ENCODE assay signal across 10 cellular contexts in genomic region chr2:199315299-199316179, GRCh38.
DNase-seq lines count a peak whose midpoint lies in the region; ATAC-seq and TF ChIP-seq lines count a peak whose summit lies in the region.
"Had no signal": no experiment of that assay in that cellular context is flagged by ENCODE, and none has a peak within 500 bp of the region (broad histone marks: within the 10 kb centered on the region; RNA-seq: fewer than 3 reads in every experiment).

No MANE protein-coding gene starts in this region.

- no peaks in the 10 kb centered on the region for H3F3A ChIP-seq in PC-3 (ENCODE audit: low read length, unreplicated experiment)

- POLR2A ChIA-PET in activated CD4-positive, alpha-beta T cell treated with anti-CD3 and anti-CD28 coated beads, Interleukin-2, amount 10 ng/mL, durations not matched to agents 7 days and 5 days (lab: Charles Lee), result no interaction called here
- POLR2A ChIA-PET in PC-3 (lab: Charles Lee; ENCODE audit: unreplicated experiment), result interaction anchor here (0.6 kb wide), 1 partner anchor 12 kb away, joined by 4 read pairs; no protein-coding TSS in a partner anchor

- no peaks in the 10 kb centered on the region for H3K9me3 Mint-ChIP-seq in activated CD4-positive, alpha-beta T cell treated with anti-CD3 and anti-CD28 coated beads, Interleukin-2, amount 10 ng/mL, durations not matched to agents 7 days and 5 days

- H3K36me3 ChIP-seq in PC-3 (ENCODE audit: low read depth, low read length), result no peaks in the 10 kb centered on the region

- ATAC-seq in PC-3 (no peak), omental fat pad (ENCODE audit: low FRiP score) (no peak), HG03280 (IDR thresholded peaks at IDR 0.05; ENCODE audit: unreplicated experiment) (no peak)
- ATAC-seq: activated CD8-positive, alpha-beta memory T cell treated with anti-CD3 and anti-CD28 coated beads, Interleukin-2, amount 10 ng/mL, durations not matched to agents 7 days and 5 days had no signal

- H3K27ac ChIP-seq in PC-3 (ENCODE audit: low read length), result no peak overlapping the region
- H3K27ac ChIP-seq: Peyer's patch had no signal

- no peaks in the 10 kb centered on the region for H4K20me1 ChIP-seq in PC-3 (ENCODE audit: low read length)

- no peak overlapping the region for H3K4me3 ChIP-seq in PC-3 (ENCODE audit: low read length)
- H3K4me3 ChIP-seq in epithelial cell of proximal tubule (ENCODE audit: low read depth, low read length), result no peak overlapping the region
- H3K4me3 ChIP-seq: Peyer's patch had no signal

- no TSS peak for BruUV-seq in PC-3 (replicated peaks; lab: Mats Ljungman, UMichigan)

- no peak overlapping the region for H3K9ac ChIP-seq in PC-3 (ENCODE audit: low read length)

- H3K9me2 ChIP-seq in PC-3 (replicated peaks; ENCODE audit: low read length), result no peaks in the 10 kb centered on the region

- H3K36me3 Mint-ChIP-seq in activated CD4-positive, alpha-beta T cell treated with anti-CD3 and anti-CD28 coated beads, Interleukin-2, amount 10 ng/mL, durations not matched to agents 7 days and 5 days (ENCODE audit: low read depth), result no peaks in the 10 kb centered on the region
- H3K36me3 Mint-ChIP-seq: activated CD8-positive, alpha-beta memory T cell treated with anti-CD3 and anti-CD28 coated beads, Interleukin-2, amount 10 ng/mL, durations not matched to agents 7 days and 5 days had no signal

- no peaks in the 10 kb centered on the region for H3K27me3 ChIP-seq in PC-3 (ENCODE audit: low read length)
- H3K27me3 ChIP-seq: Peyer's patch had no signal

- H3K9me3 ChIP-seq in PC-3 (ENCODE audit: low read length), result no peaks in the 10 kb centered on the region
- H3K9me3 ChIP-seq: Peyer's patch had no signal

- no peaks in the 10 kb centered on the region for H3K79me2 ChIP-seq in PC-3 (ENCODE audit: low read length)

- intact Hi-C loops in PC-3 (cut with micrococcal nuclease), result no loop called here

- no peak overlapping the region for H3K4me3 Mint-ChIP-seq in activated CD4-positive, alpha-beta T cell treated with anti-CD3 and anti-CD28 coated beads, Interleukin-2, amount 10 ng/mL, durations not matched to agents 7 days and 5 days
- H3K4me3 Mint-ChIP-seq: activated CD8-positive, alpha-beta memory T cell treated with anti-CD3 and anti-CD28 coated beads, Interleukin-2, amount 10 ng/mL, durations not matched to agents 7 days and 5 days had no signal

- no peaks in the 10 kb centered on the region for H3K4me1 ChIP-seq in PC-3 (ENCODE audit: insufficient read depth, low read length)
- H3K4me1 ChIP-seq: Peyer's patch had no signal

- H3K4me2 ChIP-seq in PC-3 (ENCODE audit: low read length), result no peak overlapping the region

- no peak overlapping the region for H2AFZ ChIP-seq in PC-3 (ENCODE audit: low read length)

- no peaks in the 10 kb centered on the region for H3K4me1 Mint-ChIP-seq in activated CD4-positive, alpha-beta T cell treated with anti-CD3 and anti-CD28 coated beads, Interleukin-2, amount 10 ng/mL, durations not matched to agents 7 days and 5 days
- H3K4me1 Mint-ChIP-seq: activated CD8-positive, alpha-beta memory T cell treated with anti-CD3 and anti-CD28 coated beads, Interleukin-2, amount 10 ng/mL, durations not matched to agents 7 days and 5 days had no signal

- no peak for TF ChIP-seq CTCF in PC-3 (conservative IDR thresholded peaks at IDR 0.05; ENCODE audit: low read depth, low read length)
- no peak for TF ChIP-seq CTCF in epithelial cell of proximal tubule (conservative IDR thresholded peaks at IDR 0.05; ENCODE audit: low read depth, low read length)
- no peak for TF ChIP-seq CTCF in omental fat pad (IDR thresholded peaks at IDR 0.05)

- no peak overlapping the region for H3K27ac Mint-ChIP-seq in activated CD4-positive, alpha-beta T cell treated with anti-CD3 and anti-CD28 coated beads, Interleukin-2, amount 10 ng/mL, durations not matched to agents 7 days and 5 days
- H3K27ac Mint-ChIP-seq: activated CD8-positive, alpha-beta memory T cell treated with anti-CD3 and anti-CD28 coated beads, Interleukin-2, amount 10 ng/mL, durations not matched to agents 7 days and 5 days had no signal

- CTCF ChIA-PET in activated CD4-positive, alpha-beta T cell treated with anti-CD3 and anti-CD28 coated beads, Interleukin-2, amount 10 ng/mL, durations not matched to agents 7 days and 5 days (lab: Charles Lee), result no interaction called here
- CTCF ChIA-PET in PC-3 (lab: Charles Lee), result no interaction called here

- peak; percentile 12 for DNase-seq in activated CD4-positive, alpha-beta T cell treated with anti-CD3 and anti-CD28 coated beads, Interleukin-2, amount 10 ng/mL, durations not matched to agents 7 days and 5 days
- DNase-seq in activated CD4-positive, alpha-beta T cell treated with anti-CD3 and anti-CD28 coated beads for 48 hours, result no peak
- DNase-seq in PC-3, result peak; percentile 17
- DNase-seq in epithelial cell of proximal tubule (ENCODE audit: low read depth), result peak; percentile 26
- DNase-seq in renal cortical epithelial cell (ENCODE audit: low read depth), result peak; percentile 73
- DNase-seq in NCI-H146 treated with DMSO at 0.1 percent for 48 hours (lab: John Stamatoyannopoulos, UW; ENCODE audit: unreplicated experiment), result no peak
- DNase-seq in omental fat pad (ENCODE audit: low spot score), result no peak
- DNase-seq: activated CD8-positive, alpha-beta memory T cell treated with anti-CD3 and anti-CD28 coated beads, Interleukin-2, amount 10 ng/mL, durations not matched to agents 7 days and 5 days; Peyer's patch had no signal

- H3K27me3 Mint-ChIP-seq in activated CD4-positive, alpha-beta T cell treated with anti-CD3 and anti-CD28 coated beads, Interleukin-2, amount 10 ng/mL, durations not matched to agents 7 days and 5 days, result no peaks in the 10 kb centered on the region
- H3K27me3 Mint-ChIP-seq: activated CD8-positive, alpha-beta memory T cell treated with anti-CD3 and anti-CD28 coated beads, Interleukin-2, amount 10 ng/mL, durations not matched to agents 7 days and 5 days had no signal

Comparison
In these comparisons a context has a peak if more than half of its experiments do, and no peak if none do; other contexts are left out.
1. DNase-seq: peak in activated CD4-positive, alpha-beta T cell treated with anti-CD3 and anti-CD28 coated beads, Interleukin-2, amount 10 ng/mL, durations not matched to agents 7 days and 5 days (single experiment), PC-3 (single experiment), epithelial cell of proximal tubule (single experiment) and renal cortical epithelial cell (single experiment); none in activated CD4-positive, alpha-beta T cell treated with anti-CD3 and anti-CD28 coated beads for 48 hours (single experiment), NCI-H146 treated with DMSO at 0.1 percent for 48 hours (single experiment) and omental fat pad (single experiment).